ENCODE assay signal across 19 cellular contexts in the genomic region with DNA sequence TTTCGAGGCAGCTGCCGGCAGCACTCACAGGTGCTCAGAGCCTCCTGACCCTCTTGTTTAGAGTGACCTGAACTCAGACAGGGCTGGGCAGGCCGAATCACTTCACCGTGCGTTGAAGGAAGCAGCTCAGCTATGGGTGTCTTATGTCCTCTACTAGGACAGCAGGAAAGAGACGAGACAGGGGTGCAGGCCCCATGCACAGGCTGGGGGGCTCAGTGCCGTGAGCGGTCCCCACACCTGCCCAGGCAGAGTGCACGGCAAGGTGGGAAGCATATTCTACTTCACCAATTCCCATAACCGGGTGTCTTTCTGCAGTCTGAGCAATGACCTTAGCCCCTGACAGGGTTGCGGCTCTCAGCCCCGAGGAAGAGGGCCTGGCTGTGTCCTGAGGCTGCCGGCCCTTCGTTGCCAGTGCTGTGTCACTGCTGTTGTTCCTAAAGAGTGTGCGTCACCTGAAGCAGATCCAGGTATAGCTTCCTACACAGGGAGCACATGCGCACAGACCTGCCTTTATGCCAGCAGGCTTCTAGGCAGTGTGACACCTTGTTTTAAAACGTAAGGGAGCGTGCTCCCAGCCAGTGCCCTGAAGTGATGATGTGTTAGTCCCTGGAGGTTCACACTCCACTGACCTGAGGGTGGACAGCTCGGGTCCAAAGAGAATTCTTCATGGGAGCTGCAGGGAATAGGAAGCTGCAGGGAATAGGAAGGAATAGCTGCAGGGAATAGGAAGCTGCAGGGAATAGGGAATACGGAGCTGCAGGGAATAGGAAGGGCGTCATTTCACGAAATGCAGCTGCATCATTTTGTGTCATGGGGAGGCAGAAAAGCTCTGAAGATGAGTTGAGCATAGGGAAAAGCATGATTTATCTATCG.
"Had no signal": no experiment of that assay in that cellular context is flagged by ENCODE, and none has a peak within 500 bp of the region (broad histone marks: within the 10 kb centered on the region; RNA-seq: fewer than 3 reads in every experiment).

No MANE protein-coding gene starts in this region.

- H3K4me1 ChIP-seq: left ventricle myocardium inferior, sigmoid colon, uterus had no signal

- ATAC-seq: left cardiac atrium had no signal

- DNase-seq: dermis blood vessel endothelial cell; effector CD4-positive, alpha-beta T cell; foreskin melanocyte; kidney; left cardiac atrium; left ventricle myocardium inferior; mesenchymal stem cell; midbrain; stimulated activated CD4-positive, alpha-beta T cell treated with anti-CD3 and anti-CD28 coated beads, Interleukin-2, amount 100 ng/mL, for 24 hours; stimulated activated CD4-positive, alpha-beta T cell treated with anti-CD3 and anti-CD28 coated beads, Interleukin-4, amount 100 ng/mL, for 4 hours; stimulated activated naive CD4-positive, alpha-beta T cell treated with Interleukin-2 at 50 U/mL for 16 hours; trophoblast cell; uterus had no signal

- H2AFZ ChIP-seq: hepatocyte had no signal

- H3K79me2 ChIP-seq: hepatocyte had no signal

- H3K4me2 ChIP-seq: hepatocyte had no signal

- H3K36me3 Mint-ChIP-seq: natural killer cell treated with Interleukin-12 subunit alpha and Interleukin-12 subunit beta and Interleukin-15 and Interleukin-18, amount 100 ng/mL, for 72 hours had no signal

- H3K36me3 ChIP-seq: left ventricle myocardium inferior, neutrophil, sigmoid colon, uterus had no signal

- H3K9me3 Mint-ChIP-seq: natural killer cell treated with Interleukin-12 subunit alpha and Interleukin-12 subunit beta and Interleukin-15 and Interleukin-18, amount 100 ng/mL, for 72 hours had no signal

- H3K4me3 ChIP-seq: hepatocyte, left ventricle myocardium inferior, lung, sigmoid colon, skin epidermis, uterus had no signal

- H3K27me3 Mint-ChIP-seq: natural killer cell treated with Interleukin-12 subunit alpha and Interleukin-12 subunit beta and Interleukin-15 and Interleukin-18, amount 100 ng/mL, for 72 hours had no signal

- H3K9me3 ChIP-seq: left ventricle myocardium inferior, neutrophil, sigmoid colon, uterus had no signal

- H3K27ac ChIP-seq: hepatocyte, left ventricle myocardium inferior, neutrophil, sigmoid colon, skin epidermis, uterus had no signal

- H3K4me3 Mint-ChIP-seq: natural killer cell treated with Interleukin-12 subunit alpha and Interleukin-12 subunit beta and Interleukin-15 and Interleukin-18, amount 100 ng/mL, for 72 hours had no signal

- H3K27ac Mint-ChIP-seq: natural killer cell treated with Interleukin-12 subunit alpha and Interleukin-12 subunit beta and Interleukin-15 and Interleukin-18, amount 100 ng/mL, for 72 hours had no signal

- H3K27me3 ChIP-seq: hepatocyte, uterus had no signal
